ENCODE assay signal across 28 cellular contexts in the genomic region with DNA sequence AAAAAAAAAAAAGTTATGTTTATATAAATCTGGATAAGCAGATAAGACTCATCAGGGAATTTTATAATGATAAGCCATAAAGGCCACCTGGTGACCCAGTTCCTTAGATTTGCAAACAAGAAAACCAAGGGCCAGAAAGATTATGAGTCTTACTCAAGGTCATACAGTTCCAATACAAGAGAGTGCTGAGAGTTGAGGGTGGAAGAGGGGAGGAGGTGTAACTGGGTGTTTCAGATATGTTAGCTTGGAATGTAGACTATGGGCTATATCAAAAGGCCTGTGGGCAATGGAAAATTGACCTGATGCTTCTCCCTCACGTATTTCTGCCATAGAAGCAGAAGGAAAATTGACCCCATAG.
"Had no signal": no experiment of that assay in that cellular context is flagged by ENCODE, and none has a peak within 500 bp of the region (broad histone marks: within the 10 kb centered on the region; RNA-seq: fewer than 3 reads in every experiment).

No MANE protein-coding gene starts in this region.

- H3K9me3 ChIP-seq: neutrophil, psoas muscle, right lobe of liver, stomach, thoracic aorta, thyroid gland, tibial nerve, upper lobe of left lung, vagina had no signal

- H3K36me3 ChIP-seq: neutrophil, right lobe of liver, sigmoid colon, stomach, thoracic aorta, thyroid gland, tibial nerve, upper lobe of left lung, vagina had no signal

- H3K4me1 Mint-ChIP-seq: natural killer cell; neural crest cell; stimulated activated effector memory CD8-positive, alpha-beta T cell treated with anti-CD3 and anti-CD28 coated beads, Interleukin-12 subunit alpha, Interleukin-12 subunit beta, amount 100 ng/mL, for 72 hours; stimulated activated naive B cell treated with anti-CD40 and anti-IgM and Interleukin-4, amounts not matched to agents 10 μg/mL and 1 μg/mL and 100 μg/mL, for 72 hours had no signal

- DNase-seq: natural killer cell; nephron progenitor cell; nucleus accumbens; posterior cingulate gyrus; psoas muscle; right cardiac atrium; right lobe of liver; sigmoid colon; small intestine; stimulated activated CD4-positive, alpha-beta T cell treated with anti-CD3 and anti-CD28 coated beads, Interleukin-15, amount 100 ng/mL, for 24 hours; stimulated activated CD4-positive, alpha-beta T cell treated with anti-CD3 and anti-CD28 coated beads, Interleukin-2, amount 100 ng/mL, for 24 hours; stimulated activated CD4-positive, alpha-beta T cell treated with anti-CD3 and anti-CD28 coated beads, Interleukin-2, amount 100 ng/mL, for 48 hours; stimulated activated CD4-positive, alpha-beta T cell treated with anti-CD3 and anti-CD28 coated beads, Interleukin-4, amount 100 ng/mL, for 24 hours; stimulated activated naive B cell treated with anti-CD40 and anti-IgM and Interleukin-4, amounts not matched to agents 10 μg/mL and 1 μg/mL and 100 μg/mL, for 72 hours; stimulated activated naive CD4-positive, alpha-beta T cell treated with Interleukin-2 at 50 U/mL for 16 hours; stomach; thyroid gland; trophoblast cell; upper lobe of left lung had no signal

- H3K9me3 Mint-ChIP-seq: stimulated activated naive CD8-positive, alpha-beta T cell treated with anti-CD3 and anti-CD28 coated beads, Interleukin-15, Interleukin-2, amounts not matched to agents 100 ng/mL and 50 ng/mL, for 24 hours had no signal

- H3K27ac ChIP-seq: neutrophil, parathyroid adenoma, psoas muscle, right lobe of liver, stomach, thoracic aorta, thyroid gland had no signal

- ATAC-seq: natural killer cell; psoas muscle; right cardiac atrium; right lobe of liver; stimulated activated effector memory CD8-positive, alpha-beta T cell treated with anti-CD3 and anti-CD28 coated beads, Interleukin-12 subunit alpha, Interleukin-12 subunit beta, amount 100 ng/mL, for 72 hours; stimulated activated naive B cell treated with anti-CD40 and anti-IgM and Interleukin-4, amounts not matched to agents 10 μg/mL and 1 μg/mL and 100 μg/mL, for 72 hours had no signal

- H3K27me3 Mint-ChIP-seq: progenitor cell of endocrine pancreas; stimulated activated naive B cell treated with anti-CD40 and anti-IgM and Interleukin-4, amounts not matched to agents 10 μg/mL and 1 μg/mL and 100 μg/mL, for 72 hours; stimulated activated naive CD8-positive, alpha-beta T cell treated with anti-CD3 and anti-CD28 coated beads, Interleukin-15, Interleukin-2, amounts not matched to agents 100 ng/mL and 50 ng/mL, for 24 hours had no signal

- H3K4me3 ChIP-seq: psoas muscle, right lobe of liver, sigmoid colon, stomach, thoracic aorta, thyroid gland, tibial nerve, upper lobe of left lung, vagina had no signal

- H3K27ac Mint-ChIP-seq: natural killer cell; nephron progenitor cell; progenitor cell of endocrine pancreas; stimulated activated effector memory CD8-positive, alpha-beta T cell treated with anti-CD3 and anti-CD28 coated beads, Interleukin-12 subunit alpha, Interleukin-12 subunit beta, amount 100 ng/mL, for 72 hours; stimulated activated naive B cell treated with anti-CD40 and anti-IgM and Interleukin-4, amounts not matched to agents 10 μg/mL and 1 μg/mL and 100 μg/mL, for 72 hours; stimulated activated naive CD8-positive, alpha-beta T cell treated with anti-CD3 and anti-CD28 coated beads, Interleukin-15, Interleukin-2, amounts not matched to agents 100 ng/mL and 50 ng/mL, for 24 hours had no signal

- H3K36me3 Mint-ChIP-seq: natural killer cell; stimulated activated effector memory CD8-positive, alpha-beta T cell treated with anti-CD3 and anti-CD28 coated beads, Interleukin-12 subunit alpha, Interleukin-12 subunit beta, amount 100 ng/mL, for 72 hours; stimulated activated naive B cell treated with anti-CD40 and anti-IgM and Interleukin-4, amounts not matched to agents 10 μg/mL and 1 μg/mL and 100 μg/mL, for 72 hours had no signal

- H3K4me3 Mint-ChIP-seq: natural killer cell; nephron progenitor cell; neural crest cell; stimulated activated effector memory CD8-positive, alpha-beta T cell treated with anti-CD3 and anti-CD28 coated beads, Interleukin-12 subunit alpha, Interleukin-12 subunit beta, amount 100 ng/mL, for 72 hours; stimulated activated naive B cell treated with anti-CD40 and anti-IgM and Interleukin-4, amounts not matched to agents 10 μg/mL and 1 μg/mL and 100 μg/mL, for 72 hours; stimulated activated naive CD8-positive, alpha-beta T cell treated with anti-CD3 and anti-CD28 coated beads, Interleukin-15, Interleukin-2, amounts not matched to agents 100 ng/mL and 50 ng/mL, for 24 hours had no signal

- H3K4me1 ChIP-seq: parathyroid adenoma, psoas muscle, right lobe of liver, thyroid gland, upper lobe of left lung, vagina had no signal

- H3K27me3 ChIP-seq: neutrophil, right lobe of liver, sigmoid colon, stomach, thyroid gland, tibial nerve, upper lobe of left lung, vagina had no signal
